ENCODE assay signal across 31 cellular contexts in the genomic region with DNA sequence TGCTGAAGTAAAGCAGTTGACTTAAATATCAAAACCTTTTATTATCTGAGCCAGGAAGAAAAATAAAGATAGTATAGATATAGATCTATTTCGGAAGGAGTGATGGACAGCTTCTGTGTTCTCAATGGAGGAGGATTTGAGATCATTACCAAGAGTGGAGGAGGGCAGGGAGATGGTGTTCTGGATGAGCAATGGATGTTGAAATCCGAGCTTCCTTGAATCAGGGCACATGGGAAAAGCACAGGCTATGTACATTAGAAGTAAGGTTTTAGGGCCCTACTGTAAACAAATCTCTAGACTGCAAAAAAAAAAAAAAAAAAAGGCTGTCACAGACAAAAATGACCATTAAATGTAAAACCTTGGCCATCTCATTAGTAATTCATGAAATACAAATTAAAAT. TPM values are rescaled to one million over a fixed set of nuclear protein-coding genes. Genes with fewer than 3 reads are reported as not detected.
"Had no signal": no experiment of that assay in that cellular context is flagged by ENCODE, and none has a peak within 500 bp of the region (broad histone marks: within the 10 kb centered on the region; RNA-seq: fewer than 3 reads in every experiment).

No MANE protein-coding gene starts in this region.

- H3K27me3 Mint-ChIP-seq: activated T-cell treated with anti-CD3 and anti-CD28 coated beads, Interleukin-2, amount 50 U/mL, for 24 hours; activated T-helper 17 cell treated with anti-CD3 and anti-CD28 coated beads, Interleukin-2, amount 50 U/mL, for 72 hours; naive B cell; progenitor cell of endocrine pancreas; type B pancreatic cell had no signal

- ATAC-seq: activated CD4-positive, CD25-positive, alpha-beta regulatory T cell treated with anti-CD3 and anti-CD28 coated beads, Interleukin-2, amount 50 U/mL, for 24 hours; activated T-helper 17 cell treated with anti-CD3 and anti-CD28 coated beads, Interleukin-2, amount 50 U/mL, for 72 hours; left ventricle myocardium superior; right lobe of liver; stimulated activated naive CD8-positive, alpha-beta T cell treated with anti-CD3 and anti-CD28 coated beads, Interleukin-15, Interleukin-2, amounts not matched to agents 100 U/mL and 50 U/mL, for 24 hours had no signal

- H3K4me1 ChIP-seq: breast epithelium, colonic mucosa, right lobe of liver, uterus had no signal

- H3K27ac Mint-ChIP-seq: activated T-cell treated with anti-CD3 and anti-CD28 coated beads, Interleukin-2, amount 50 U/mL, for 24 hours; activated T-helper 17 cell treated with anti-CD3 and anti-CD28 coated beads, Interleukin-2, amount 50 U/mL, for 72 hours; progenitor cell of endocrine pancreas; type B pancreatic cell had no signal

- H3K27me3 ChIP-seq: breast epithelium, colonic mucosa, dorsolateral prefrontal cortex, ovary, right lobe of liver, uterus had no signal

- H3K27ac ChIP-seq: breast epithelium, colonic mucosa, dorsolateral prefrontal cortex, ovary, right lobe of liver, skin epidermis, thoracic aorta, uterus, VCaP had no signal

- DNase-seq: activated CD4-positive, alpha-beta T cell treated with anti-CD3 and anti-CD28 coated beads for 48 hours; activated CD4-positive, alpha-beta T cell treated with anti-CD3 and anti-CD28 coated beads, Interleukin-2, amount 50 U/mL, for 48 hours; activated CD8-positive, alpha-beta memory T cell treated with anti-CD3 and anti-CD28 coated beads for 24 hours; activated gamma-delta T cell treated with Interleukin-2 at 50 U/mL for 16 hours; activated naive CD4-positive, alpha-beta T cell treated with anti-CD3 and anti-CD28 coated beads, Interleukin-2, amount 50 U/mL, for 16 hours; activated T-cell treated with anti-CD3 and anti-CD28 coated beads, Interleukin-2, amount 50 U/mL, for 24 hours; colonic mucosa; dorsolateral prefrontal cortex; effector memory CD4-positive, alpha-beta T cell; erythroblast; foreskin melanocyte; islet precursor cell; left ventricle myocardium superior; naive B cell; ovary; right lobe of liver; stimulated activated CD4-positive, alpha-beta T cell treated with anti-CD3 and anti-CD28 coated beads, Interleukin-12 subunit alpha, Interleukin-12 subunit beta, amount 100 ng/mL, for 4 hours; stimulated activated CD4-positive, alpha-beta T cell treated with anti-CD3 and anti-CD28 coated beads, Interleukin-4, amount 100 ng/mL, for 1 hour; stimulated activated naive CD8-positive, alpha-beta T cell treated with anti-CD3 and anti-CD28 coated beads, Interleukin-15, Interleukin-2, amounts not matched to agents 100 U/mL and 50 U/mL, for 24 hours; uterus had no signal

- H3K4me3 Mint-ChIP-seq: activated T-cell treated with anti-CD3 and anti-CD28 coated beads, Interleukin-2, amount 50 U/mL, for 24 hours; activated T-helper 17 cell treated with anti-CD3 and anti-CD28 coated beads, Interleukin-2, amount 50 U/mL, for 72 hours; naive B cell; type B pancreatic cell had no signal

- H3K9me3 ChIP-seq: breast epithelium, colonic mucosa, ovary, right lobe of liver, thoracic aorta, uterus had no signal

- H3K9me3 Mint-ChIP-seq: activated T-cell treated with anti-CD3 and anti-CD28 coated beads, Interleukin-2, amount 50 U/mL, for 24 hours; activated T-helper 17 cell treated with anti-CD3 and anti-CD28 coated beads, Interleukin-2, amount 50 U/mL, for 72 hours; naive B cell had no signal

- H3K36me3 Mint-ChIP-seq: naive B cell, type B pancreatic cell had no signal

- H3K4me1 Mint-ChIP-seq: activated T-helper 17 cell treated with anti-CD3 and anti-CD28 coated beads, Interleukin-2, amount 50 U/mL, for 72 hours; naive B cell had no signal

- H3K4me3 ChIP-seq: breast epithelium, colonic mucosa, dorsolateral prefrontal cortex, ovary, right lobe of liver, skin epidermis, thoracic aorta, uterus had no signal

- H3K36me3 ChIP-seq: breast epithelium, colonic mucosa, ovary, right lobe of liver, thoracic aorta, uterus had no signal

RNA-seq across cellular contexts. Expression of gene CD200R1, which starts 59.1 kb away (rescaled TPM):
- total RNA-seq: glomerular endothelial cell, lung microvascular endothelial cell, progenitor cell of endocrine pancreas, renal cortical epithelial cell had no signal
